18 cellular contexts compared by ENCODE assay signal in the genomic region with DNA sequence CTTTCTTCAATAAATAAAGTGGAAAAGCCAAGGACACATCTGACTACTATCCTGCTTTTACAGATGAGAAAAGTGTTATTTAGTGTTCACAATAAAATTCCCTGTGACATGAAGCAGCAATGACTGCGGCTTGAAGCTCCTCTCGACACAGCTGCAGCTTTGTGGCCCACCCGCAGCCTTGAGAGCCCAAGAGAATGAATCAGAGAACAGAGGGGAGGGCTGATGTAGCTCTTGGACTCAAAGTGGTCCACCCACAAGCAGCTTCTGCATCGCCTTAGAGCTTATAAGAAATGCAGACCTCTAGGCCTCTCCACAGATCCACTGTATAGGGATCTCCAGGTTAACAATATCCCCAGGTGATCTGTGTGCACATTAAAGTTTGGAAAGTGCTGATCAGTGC.
DNase-seq lines count a peak whose midpoint lies in the region; ATAC-seq, FAIRE-seq and TF ChIP-seq lines count a peak whose summit lies in the region.
"Had no signal": no experiment of that assay in that cellular context is flagged by ENCODE, and none has a peak within 500 bp of the region (broad histone marks: within the 10 kb centered on the region; RNA-seq: fewer than 3 reads in every experiment).

No MANE protein-coding gene starts in this region.

- H3K27ac ChIP-seq in heart left ventricle (no peak overlapping the region), left ventricle myocardium inferior (replicated peaks) (no peak overlapping the region), SJCRH30 (no peak overlapping the region)
- H3K27ac ChIP-seq: 22Rv1, HL-60 had no signal

- intact Hi-C loops in heart left ventricle (cut with DNase I) (no loop called here), left ventricle myocardium inferior (cut with micrococcal nuclease) (no loop called here), sciatic nerve (cut with DNase I) (no loop called here)

- H3K9me3 ChIP-seq in heart left ventricle (no peaks in the 10 kb centered on the region), left ventricle myocardium inferior (replicated peaks) (no peaks in the 10 kb centered on the region), SJCRH30 (replicated peaks) (no peaks in the 10 kb centered on the region)

- WGBS in heart left ventricle, 4 donors = 75 to 88% (median 86%) methylated on average over 4 of the region's 4 CpGs

- TF ChIP-seq POLR2A in heart left ventricle (IDR thresholded peaks at IDR 0.05) (no peak), H54 (IDR thresholded peaks at IDR 0.05; ENCODE audit: low read depth, low read length) (no peak)

- FAIRE-seq in H54 (lab: Jason Lieb, UNC) = peak; percentile 36
- FAIRE-seq: G401.6, GM12891, H1 had no signal

- H3K36me3 ChIP-seq in heart left ventricle (no peaks in the 10 kb centered on the region), left ventricle myocardium inferior (no peaks in the 10 kb centered on the region), SJCRH30 (no peaks in the 10 kb centered on the region)

- peak; percentile 45 to 74 (median 58) for ATAC-seq in heart left ventricle
- peak; percentile 38 for ATAC-seq in sciatic nerve
- ATAC-seq in HG03175 (IDR thresholded peaks at IDR 0.05; ENCODE audit: unreplicated experiment) = no peak

- H3K4me3 ChIP-seq in heart left ventricle (no peak overlapping the region), left ventricle myocardium inferior (no peak overlapping the region), fibroblast of mammary gland (ENCODE audit: control insufficient read depth, low read depth, low read length) (no peak overlapping the region), SJCRH30 (no peak overlapping the region)

- TF ChIP-seq CTCF in heart left ventricle (IDR thresholded peaks at IDR 0.05) = no peak
- no peak for TF ChIP-seq CTCF in left ventricle myocardium inferior (IDR thresholded peaks at IDR 0.05; ENCODE audit: borderline replicate concordance)
- TF ChIP-seq CTCF in fibroblast of mammary gland (conservative IDR thresholded peaks at IDR 0.05; ENCODE audit: control insufficient read depth, insufficient read depth, low read depth, low read length) = no peak

- DNase-seq in heart left ventricle (peak in 1 of 5 donors; percentile 14), left ventricle myocardium inferior (no peak), H54 (ENCODE audit: insufficient read length, low spot score) (no peak), fibroblast of mammary gland (ENCODE audit: low read depth) (peak; percentile 54), sciatic nerve (ENCODE audit: low spot score) (no peak), SJCRH30 (no peak), NCI-H2029 (lab: John Stamatoyannopoulos, UW) (no peak)
- DNase-seq: CD4-positive, alpha-beta T cell; DMS79; EL; HCEC 1CT; HFFc6 had no signal

- peaks cover 0 to 58% (median 13%) of the 10 kb centered on the region in 12 donors for H3K4me1 ChIP-seq in heart left ventricle
- peaks cover 37% of the 10 kb centered on the region for H3K4me1 ChIP-seq in left ventricle myocardium inferior
- H3K4me1 ChIP-seq in SJCRH30 = peaks cover 8% of the 10 kb centered on the region

- no peaks in the 10 kb centered on the region for H3K27me3 ChIP-seq in heart left ventricle
- H3K27me3 ChIP-seq in left ventricle myocardium inferior (ENCODE audit: low read depth) = no peaks in the 10 kb centered on the region
- no peaks in the 10 kb centered on the region for H3K27me3 ChIP-seq in SJCRH30
